In genomic region chr1:22115281-22115680, GRCh38 we compare ENCODE assay signal across 16 cellular contexts. TPM values are rescaled to one million over a fixed set of nuclear protein-coding genes. Genes with fewer than 3 reads are reported as not detected.
A peak's percentile ranks its signal among the peaks of the same experiment; 100 is the strongest.
DNase-seq lines count a peak whose midpoint lies in the region; ATAC-seq and TF ChIP-seq lines count a peak whose summit lies in the region.
"Had no signal": no experiment of that assay in that cellular context is flagged by ENCODE, and none has a peak within 500 bp of the region (broad histone marks: within the 10 kb centered on the region; RNA-seq: fewer than 3 reads in every experiment).

No MANE protein-coding gene starts in this region.

- POLR2A ChIA-PET in activated CD4-positive, alpha-beta T cell treated with anti-CD3 and anti-CD28 coated beads, Interleukin-2, amount 10 ng/mL, durations not matched to agents 7 days and 5 days (lab: Charles Lee): no interaction called here
- POLR2A ChIA-PET in activated CD4-positive, alpha-beta T cell treated with anti-CD3 and anti-CD28 coated beads for 36 hours (lab: Charles Lee): no interaction called here
- POLR2A ChIA-PET in RWPE1 (lab: Yijun Ruan, JAX; ENCODE audit: low non-redundant PET): no interaction called here

- CTCF ChIA-PET in activated CD4-positive, alpha-beta T cell treated with anti-CD3 and anti-CD28 coated beads, Interleukin-2, amount 10 ng/mL, durations not matched to agents 7 days and 5 days (lab: Charles Lee): interaction anchor here (0.5 to 2.0 kb wide), 3 partner anchors 12 to 96 kb away, joined by 3 to 4 read pairs (median 3); no protein-coding TSS in a partner anchor
- CTCF ChIA-PET in activated CD4-positive, alpha-beta T cell treated with anti-CD3 and anti-CD28 coated beads for 36 hours (lab: Charles Lee): interaction anchor here (1.2 kb wide), 1 partner anchor 10 kb away, joined by 4 read pairs; no protein-coding TSS in a partner anchor
- CTCF ChIA-PET in RWPE1 (lab: Yijun Ruan, JAX): no interaction called here

- H2AFZ ChIP-seq in trophoblast cell (ENCODE audit: insufficient read depth, low read length, poor library complexity): no peak overlapping the region

- H3K4me1 Mint-ChIP-seq in activated CD4-positive, alpha-beta T cell treated with anti-CD3 and anti-CD28 coated beads, Interleukin-2, amount 10 ng/mL, durations not matched to agents 7 days and 5 days: peaks cover 17% of the 10 kb centered on the region
- H3K4me1 Mint-ChIP-seq in activated CD4-positive, alpha-beta T cell treated with anti-CD3 and anti-CD28 coated beads for 36 hours: peaks cover 10% of the 10 kb centered on the region
- H3K4me1 Mint-ChIP-seq in endothelial cell (ENCODE audit: unreplicated experiment): peaks cover 32% of the 10 kb centered on the region

- no peak overlapping the region for H2BK5ac ChIP-seq in trophoblast cell (ENCODE audit: low read depth, low read length, poor library complexity)

- H3K9me3 Mint-ChIP-seq in activated CD4-positive, alpha-beta T cell treated with anti-CD3 and anti-CD28 coated beads, Interleukin-2, amount 10 ng/mL, durations not matched to agents 7 days and 5 days: no peaks in the 10 kb centered on the region
- no peaks in the 10 kb centered on the region for H3K9me3 Mint-ChIP-seq in activated CD4-positive, alpha-beta T cell treated with anti-CD3 and anti-CD28 coated beads for 36 hours (ENCODE audit: low read depth)
- no peaks in the 10 kb centered on the region for H3K9me3 Mint-ChIP-seq in endothelial cell (ENCODE audit: unreplicated experiment)

- H3K27me3 Mint-ChIP-seq in activated CD4-positive, alpha-beta T cell treated with anti-CD3 and anti-CD28 coated beads, Interleukin-2, amount 10 ng/mL, durations not matched to agents 7 days and 5 days: no peaks in the 10 kb centered on the region
- H3K27me3 Mint-ChIP-seq in activated CD4-positive, alpha-beta T cell treated with anti-CD3 and anti-CD28 coated beads for 36 hours: no peaks in the 10 kb centered on the region
- peaks cover 9% of the 10 kb centered on the region for H3K27me3 Mint-ChIP-seq in endothelial cell (ENCODE audit: unreplicated experiment)

- H4K12ac ChIP-seq in trophoblast cell (ENCODE audit: low read depth, low read length): no peak overlapping the region

- H3K4ac ChIP-seq in trophoblast cell (ENCODE audit: low read depth, low read length): peak overlapping the region; percentile 11

- intact Hi-C loops in activated CD4-positive, alpha-beta T cell treated with anti-CD3 and anti-CD28 coated beads for 36 hours (cut with DNase I, micrococcal nuclease): no loop called here

- peaks cover 39% of the 10 kb centered on the region in 2 experiments for H3K36me3 ChIP-seq in trophoblast cell (ENCODE audit: control insufficient read depth in 1 of 2, insufficient read depth in 2 of 2, low read length in 2 of 2)

- no peak overlapping the region for H3K4me3 ChIP-seq in trophoblast cell (ENCODE audit: low read depth, low read length)
- H3K4me3 ChIP-seq: A549, esophagus muscularis mucosa, heart left ventricle had no signal

- H3K4me3 Mint-ChIP-seq in activated CD4-positive, alpha-beta T cell treated with anti-CD3 and anti-CD28 coated beads, Interleukin-2, amount 10 ng/mL, durations not matched to agents 7 days and 5 days: no peak overlapping the region
- H3K4me3 Mint-ChIP-seq in activated CD4-positive, alpha-beta T cell treated with anti-CD3 and anti-CD28 coated beads for 36 hours: no peak overlapping the region
- peak overlapping the region; percentile 52 for H3K4me3 Mint-ChIP-seq in endothelial cell (ENCODE audit: unreplicated experiment)

- WGBS in trophoblast cell (ENCODE audit: extremely low coverage, insufficient coverage, insufficient read length): no CpG with 5 or more reads among the region's 6 CpGs

- H4K91ac ChIP-seq in trophoblast cell (ENCODE audit: low read depth, low read length): no peak overlapping the region

- no peak overlapping the region for H3K14ac ChIP-seq in trophoblast cell (ENCODE audit: low read length)

- ATAC-seq in activated CD4-positive, alpha-beta T cell treated with anti-CD3 and anti-CD28 coated beads for 36 hours: no peak
- ATAC-seq in HG03354 (IDR thresholded peaks at IDR 0.05; ENCODE audit: poor library complexity, severe bottlenecking, unreplicated experiment): no peak
- ATAC-seq: A549 had no signal

- DNase-seq in activated CD4-positive, alpha-beta T cell treated with anti-CD3 and anti-CD28 coated beads, Interleukin-2, amount 10 ng/mL, durations not matched to agents 7 days and 5 days: no peak
- DNase-seq in activated CD4-positive, alpha-beta T cell treated with anti-CD3 and anti-CD28 coated beads for 36 hours: no peak
- DNase-seq in RWPE1 (ENCODE audit: low spot score) (no peak), endothelial cell (ENCODE audit: low spot score) (no peak), trophoblast cell (no peak)
- DNase-seq in effector CD8-positive, alpha-beta T cell (lab: John Stamatoyannopoulos, UW): no peak
- DNase-seq in stimulated activated CD4-positive, alpha-beta T cell treated with anti-CD3 and anti-CD28 coated beads, Interleukin-4, amount 100 ng/mL, for 24 hours: no peak
- DNase-seq: COR-L47; left cardiac atrium; NCI-H2081; RPMI8226; stimulated activated naive CD4-positive, alpha-beta T cell treated with Interleukin-2 at 50 U/mL for 16 hours had no signal

- TF ChIP-seq CTCF in RWPE1 (conservative IDR thresholded peaks at IDR 0.05; ENCODE audit: low read depth) (no peak), endothelial cell (IDR thresholded peaks at IDR 0.05; ENCODE audit: unreplicated experiment) (no peak)

- peaks cover 33 to 34% of the 10 kb centered on the region in 2 experiments for H3K4me1 ChIP-seq in trophoblast cell (ENCODE audit: control insufficient read depth in 1 of 2, insufficient read depth in 2 of 2, low read length in 2 of 2)
- H3K4me1 ChIP-seq: A549 had no signal

- H3K9me3 ChIP-seq in trophoblast cell (ENCODE audit: insufficient read depth, low read depth, low read length): no peaks in the 10 kb centered on the region
- H3K9me3 ChIP-seq: A549, esophagus muscularis mucosa, heart left ventricle had no signal

- H3K79me2 ChIP-seq in trophoblast cell (ENCODE audit: control insufficient read depth, insufficient read depth, low read length, poor library complexity): peaks cover 6% of the 10 kb centered on the region

- H3K27ac ChIP-seq in RWPE1 (peak overlapping the region; percentile 36), trophoblast cell (ENCODE audit: low read depth, low read length) (no peak overlapping the region)
- H3K27ac ChIP-seq: A549, esophagus muscularis mucosa had no signal

- no peak overlapping the region for H2AK5ac ChIP-seq in trophoblast cell (ENCODE audit: low read length)

- H3K36me3 Mint-ChIP-seq in activated CD4-positive, alpha-beta T cell treated with anti-CD3 and anti-CD28 coated beads, Interleukin-2, amount 10 ng/mL, durations not matched to agents 7 days and 5 days (ENCODE audit: low read depth): peaks cover 36% of the 10 kb centered on the region
- peaks cover 4% of the 10 kb centered on the region for H3K36me3 Mint-ChIP-seq in activated CD4-positive, alpha-beta T cell treated with anti-CD3 and anti-CD28 coated beads for 36 hours (ENCODE audit: low read depth)
- peaks cover 14% of the 10 kb centered on the region for H3K36me3 Mint-ChIP-seq in endothelial cell (ENCODE audit: low read depth, unreplicated experiment)

- no peak overlapping the region for H3K4me2 ChIP-seq in trophoblast cell (ENCODE audit: low read length)
- H3K4me2 ChIP-seq: A549 had no signal

- H4K8ac ChIP-seq in trophoblast cell (ENCODE audit: low read depth, low read length): no peak overlapping the region

- no peak overlapping the region for H2BK120ac ChIP-seq in trophoblast cell (ENCODE audit: insufficient read depth, low read length, poor library complexity)

- no peak overlapping the region for H3K23ac ChIP-seq in trophoblast cell (ENCODE audit: low read length)

- H3K18ac ChIP-seq in trophoblast cell (ENCODE audit: low read length): no peak overlapping the region

- H3K27me3 ChIP-seq in trophoblast cell (ENCODE audit: insufficient read depth, low read length): no peaks in the 10 kb centered on the region
- H3K27me3 ChIP-seq: esophagus muscularis mucosa, heart left ventricle had no signal

- H3K79me1 ChIP-seq in trophoblast cell (ENCODE audit: low read length): peaks cover 4% of the 10 kb centered on the region

- peak overlapping the region; percentile 78 for H3K27ac Mint-ChIP-seq in activated CD4-positive, alpha-beta T cell treated with anti-CD3 and anti-CD28 coated beads, Interleukin-2, amount 10 ng/mL, durations not matched to agents 7 days and 5 days
- H3K27ac Mint-ChIP-seq in activated CD4-positive, alpha-beta T cell treated with anti-CD3 and anti-CD28 coated beads for 36 hours: no peak overlapping the region
- H3K27ac Mint-ChIP-seq in endothelial cell (ENCODE audit: unreplicated experiment): peak overlapping the region; percentile 80

- no peak overlapping the region for H2BK12ac ChIP-seq in trophoblast cell (ENCODE audit: low read length)

- no peak overlapping the region for H3K9ac ChIP-seq in trophoblast cell (ENCODE audit: low read length)

RNA-seq across cellular contexts. Expression of gene WNT4, which starts 27.6 kb away (rescaled TPM):
- not detected for total RNA-seq in activated CD4-positive, alpha-beta T cell treated with anti-CD3 and anti-CD28 coated beads, Interleukin-2, amount 10 ng/mL, durations not matched to agents 7 days and 5 days
- not detected for total RNA-seq in activated CD4-positive, alpha-beta T cell treated with anti-CD3 and anti-CD28 coated beads for 36 hours
- 0.77 TPM for total RNA-seq in endothelial cell (ENCODE audit: unreplicated experiment)
- polyA plus RNA-seq in trophoblast cell (2013): 3.9 and 4.6 TPM in 2 replicates
